18 cellular contexts compared by ENCODE assay signal in the genomic region with DNA sequence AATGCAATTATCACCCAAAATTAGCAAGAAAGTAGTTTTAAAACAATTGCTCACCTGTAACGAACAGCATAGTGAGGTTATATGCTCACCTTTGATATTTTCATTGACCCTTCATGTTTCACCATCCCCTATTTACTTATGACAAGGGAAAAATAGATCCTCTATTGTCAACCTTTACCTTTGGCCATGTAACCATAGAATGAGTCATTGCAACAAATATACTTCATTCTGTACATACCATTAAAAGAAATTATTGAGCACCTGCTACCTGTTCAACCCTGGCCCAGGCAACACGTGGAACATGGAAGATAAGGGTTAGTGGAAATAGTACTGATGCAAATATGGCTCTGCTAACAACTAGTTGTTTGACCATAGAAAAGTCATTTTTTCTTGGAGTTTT.
"Had no signal": no experiment of that assay in that cellular context is flagged by ENCODE, and none has a peak within 500 bp of the region (broad histone marks: within the 10 kb centered on the region; RNA-seq: fewer than 3 reads in every experiment).

No MANE protein-coding gene starts in this region.

- DNase-seq: activated CD4-positive, alpha-beta T cell treated with anti-CD3 and anti-CD28 coated beads for 1 hour; activated CD8-positive, alpha-beta memory T cell treated with anti-CD3 and anti-CD28 coated beads, Interleukin-2, amount 50 U/mL, for 4 hours; activated CD8-positive, alpha-beta T cell treated with anti-CD3 and anti-CD28 coated beads for 36 hours; activated effector memory CD4-positive, alpha-beta T cell treated with anti-CD3 and anti-CD28 coated beads, Interleukin-2, amount 50 U/mL, for 16 hours; activated T-cell treated with anti-CD3 and anti-CD28 coated beads, Interleukin-2, amount 50 U/mL, for 48 hours; dorsolateral prefrontal cortex; endodermal cell; erythroblast; islet precursor cell; midbrain; pancreas; sigmoid colon; spleen; stimulated activated naive CD8-positive, alpha-beta T cell treated with anti-CD3 and anti-CD28 coated beads, Interleukin-15, amount 100 ng/mL, for 72 hours; upper lobe of left lung had no signal

- ATAC-seq: activated CD8-positive, alpha-beta T cell treated with anti-CD3 and anti-CD28 coated beads for 36 hours; activated naive CD4-positive, alpha-beta T cell treated with anti-CD3 and anti-CD28 coated beads, Interleukin-2, amount 50 U/mL, for 72 hours; gastroesophageal sphincter; left lobe of liver; stimulated activated naive CD8-positive, alpha-beta T cell treated with anti-CD3 and anti-CD28 coated beads, Interleukin-15, amount 100 ng/mL, for 72 hours had no signal
